In the genomic region with DNA sequence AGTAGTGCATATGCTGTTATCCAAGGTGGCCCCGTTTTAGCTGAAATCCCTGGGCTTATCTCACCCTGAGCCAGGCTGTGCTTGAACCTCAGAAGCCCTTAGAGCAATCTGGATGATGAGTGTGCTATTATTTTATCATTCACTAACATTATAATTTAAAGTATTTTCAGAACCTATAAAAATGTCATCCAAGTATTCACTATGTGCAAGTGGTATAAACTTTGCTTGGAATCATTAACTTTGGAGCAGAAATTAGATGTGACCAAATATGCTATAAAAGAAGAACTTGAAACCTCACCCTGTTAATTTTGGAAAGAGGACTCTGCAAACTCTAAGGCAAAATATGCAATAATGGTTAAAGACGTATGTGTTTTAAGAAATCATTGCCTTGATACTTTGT, we compare ENCODE assay signal across 17 cellular contexts.
DNase-seq lines count a peak whose midpoint lies in the region; ATAC-seq and TF ChIP-seq lines count a peak whose summit lies in the region.
"Had no signal": no experiment of that assay in that cellular context is flagged by ENCODE, and none has a peak within 500 bp of the region (broad histone marks: within the 10 kb centered on the region; RNA-seq: fewer than 3 reads in every experiment).

No MANE protein-coding gene starts in this region.

- no peak for TF ChIP-seq POLR2A in esophagus muscularis mucosa (IDR thresholded peaks at IDR 0.05; ENCODE audit: low read depth)
- no peak for TF ChIP-seq POLR2A in sigmoid colon (IDR thresholded peaks at IDR 0.05)

- POLR2A ChIA-PET in BJ (lab: Charles Lee) = no interaction called here
- POLR2A ChIA-PET in PC-9 (lab: Charles Lee; ENCODE audit: unreplicated experiment) = interaction anchor here (0.6 kb wide), 1 partner anchor 113 kb away, joined by 3 read pairs; no protein-coding TSS in a partner anchor
- POLR2A ChIA-PET in T-cell (lab: Charles Lee) = no interaction called here

- H3K27me3 ChIP-seq in BJ (ENCODE audit: control insufficient read depth, insufficient read depth, low read length) (peaks cover 21% of the 10 kb centered on the region), PC-9 (ENCODE audit: insufficient read depth, low read depth) (no peaks in the 10 kb centered on the region), esophagus muscularis mucosa (no peaks in the 10 kb centered on the region), sigmoid colon (no peaks in the 10 kb centered on the region)
- H3K27me3 ChIP-seq: BLaER1 treated with 17β-estradiol and CSF1 and Interleukin-3, amounts not matched to agents 10 nM and 100 nM had no signal

- H3K4me3 ChIP-seq in BJ (ENCODE audit: low read depth, low read length) = no peak overlapping the region
- H3K4me3 ChIP-seq in PC-9 = no peak overlapping the region
- H3K4me3 ChIP-seq in esophagus muscularis mucosa = no peak overlapping the region
- no peak overlapping the region for H3K4me3 ChIP-seq in sigmoid colon
- H3K4me3 ChIP-seq: BLaER1 treated with 17β-estradiol and CSF1 and Interleukin-3, amounts not matched to agents 10 nM and 100 nM; SJCRH30 had no signal

- no peak overlapping the region for H2AFZ ChIP-seq in PC-9

- H4K20me1 ChIP-seq in PC-9 (ENCODE audit: insufficient read depth) = no peaks in the 10 kb centered on the region
- H4K20me1 ChIP-seq: BLaER1 treated with 17β-estradiol and CSF1 and Interleukin-3, amounts not matched to agents 10 nM and 100 nM had no signal

- ATAC-seq in HG03039 (IDR thresholded peaks at IDR 0.05; ENCODE audit: unreplicated experiment) = no peak
- ATAC-seq in T-cell (replicated peaks in 1 of 4) = no peak
- ATAC-seq in GM18520 (IDR thresholded peaks at IDR 0.05; ENCODE audit: unreplicated experiment) = no peak
- ATAC-seq in activated T-cell treated with anti-CD3 and anti-CD28 coated beads, Interleukin-2, amount 50 U/mL, for 4 hours = no peak
- ATAC-seq: CD8-positive, alpha-beta T cell had no signal

- H3K4me1 Mint-ChIP-seq in T-cell = no peaks in the 10 kb centered on the region
- peaks cover 2% of the 10 kb centered on the region for H3K4me1 Mint-ChIP-seq in activated T-cell treated with anti-CD3 and anti-CD28 coated beads, Interleukin-2, amount 50 U/mL, for 4 hours (ENCODE audit: low read depth)

- H3K9me2 ChIP-seq in PC-9 (ENCODE audit: insufficient read depth) = no peaks in the 10 kb centered on the region; the same call in 1 of the 2 replicates

- H3K4me2 ChIP-seq in PC-9 = 0 out of 2 replicates have a peak overlapping the region, but pooled peaks have one; percentile 60
- H3K4me2 ChIP-seq: BLaER1 treated with 17β-estradiol and CSF1 and Interleukin-3, amounts not matched to agents 10 nM and 100 nM had no signal

- H3K36me3 ChIP-seq in BJ (ENCODE audit: control insufficient read depth, insufficient read depth, low read length) (no peaks in the 10 kb centered on the region), PC-9 (ENCODE audit: low read depth) (no peaks in the 10 kb centered on the region), esophagus muscularis mucosa (no peaks in the 10 kb centered on the region), sigmoid colon (no peaks in the 10 kb centered on the region)
- H3K36me3 ChIP-seq: BLaER1 treated with 17β-estradiol and CSF1 and Interleukin-3, amounts not matched to agents 10 nM and 100 nM; SJCRH30 had no signal

- intact Hi-C loops in PC-9 (cut with micrococcal nuclease; ENCODE audit: unreplicated experiment) = no loop called here
- intact Hi-C loops in esophagus muscularis mucosa (cut with DNase I) = no loop called here
- intact Hi-C loops in sigmoid colon (cut with DNase I) = loop anchor here (5.0 kb wide), 1 partner anchor 228 kb away; a partner anchor contains a TSS

- H3K79me2 ChIP-seq in PC-9 (ENCODE audit: low read depth) = no peaks in the 10 kb centered on the region

- 59% methylated on average over 2 of the region's 2 CpGs for WGBS in esophagus muscularis mucosa
- 75 to 82% methylated on average over 2 of the region's 2 CpGs for WGBS in sigmoid colon, 2 donors

- no peak overlapping the region for H3K27ac Mint-ChIP-seq in T-cell
- H3K27ac Mint-ChIP-seq: CD8-positive, alpha-beta T cell had no signal

- H3K9me3 Mint-ChIP-seq in T-cell = no peaks in the 10 kb centered on the region
- no peaks in the 10 kb centered on the region for H3K9me3 Mint-ChIP-seq in activated T-cell treated with anti-CD3 and anti-CD28 coated beads, Interleukin-2, amount 50 U/mL, for 4 hours
- H3K9me3 Mint-ChIP-seq: CD8-positive, alpha-beta T cell had no signal

- H3K9me3 ChIP-seq in PC-9 (ENCODE audit: insufficient read depth, low read depth) (no peaks in the 10 kb centered on the region), esophagus muscularis mucosa (no peaks in the 10 kb centered on the region), sigmoid colon (no peaks in the 10 kb centered on the region)
- H3K9me3 ChIP-seq: BLaER1 treated with 17β-estradiol and CSF1 and Interleukin-3, amounts not matched to agents 10 nM and 100 nM; SJCRH30 had no signal

- peak; percentile 52 for DNase-seq in BJ (ENCODE audit: low read depth)
- DNase-seq in PC-9 = no peak
- no peak for DNase-seq in esophagus muscularis mucosa (ENCODE audit: extremely low spot score)
- DNase-seq in sigmoid colon = no peak
- DNase-seq in T-cell = no peak
- DNase-seq in activated T-cell treated with anti-CD3 and anti-CD28 coated beads, Interleukin-2, amount 50 U/mL, for 4 hours = no peak
- DNase-seq: CD8-positive, alpha-beta T cell; DMS53; H7; NCI-H1417 treated with DMSO at 0.1 percent for 48 hours; NCI-H1930; NCI-H345; NCI-H524 treated with DMSO at 0.1 percent for 48 hours had no signal

- H3K4me3 Mint-ChIP-seq in T-cell = no peak overlapping the region
- no peak overlapping the region for H3K4me3 Mint-ChIP-seq in activated T-cell treated with anti-CD3 and anti-CD28 coated beads, Interleukin-2, amount 50 U/mL, for 4 hours
- H3K4me3 Mint-ChIP-seq: CD8-positive, alpha-beta T cell had no signal

- TF ChIP-seq EP300 in esophagus muscularis mucosa (IDR thresholded peaks at IDR 0.05) (no peak), sigmoid colon (IDR thresholded peaks at IDR 0.05) (peak in 1 of 4 donors; percentile 18)

- CTCF ChIA-PET in BJ (lab: Yijun Ruan, JAX) (interaction anchor here (0.8 to 3.6 kb wide), 3 partner anchors 12 to 39 kb away, joined by 3 to 11 read pairs (median 3); no protein-coding TSS in a partner anchor), PC-9 (lab: Charles Lee) (no interaction called here), T-cell (lab: Charles Lee) (no interaction called here)

- BruUV-seq in PC-9 (replicated peaks; lab: Mats Ljungman, UMichigan) = no TSS peak

- H3K4me1 ChIP-seq in PC-9 (replicated peaks; ENCODE audit: insufficient read depth) = peaks cover 29% of the 10 kb centered on the region
- peaks cover 0 to 70% (median 63%) of the 10 kb centered on the region in 4 donors for H3K4me1 ChIP-seq in esophagus muscularis mucosa
- peaks cover 0 to 68% (median 53%) of the 10 kb centered on the region in 4 donors for H3K4me1 ChIP-seq in sigmoid colon

- TF ChIP-seq CTCF in BJ (IDR thresholded peaks at IDR 0.05; ENCODE audit: insufficient read depth, low read depth, low read length) (no peak), PC-9 (conservative IDR thresholded peaks at IDR 0.05) (no peak), esophagus muscularis mucosa (IDR thresholded peaks at IDR 0.05) (no peak), sigmoid colon (IDR thresholded peaks at IDR 0.05) (no peak)

- H3F3A ChIP-seq in PC-9 (ENCODE audit: insufficient read depth, low read depth) = peaks cover 24% of the 10 kb centered on the region

- H3K27ac ChIP-seq in PC-9 = no peak overlapping the region
- peak overlapping the region; percentile 77 to 86 (median 82) for H3K27ac ChIP-seq in esophagus muscularis mucosa (replicated peaks in 1 of 4)
- H3K27ac ChIP-seq in sigmoid colon = peak overlapping the region; percentile 73 to 85 (median 82)
- H3K27ac ChIP-seq: BLaER1 treated with 17β-estradiol and CSF1 and Interleukin-3, amounts not matched to agents 10 nM and 100 nM; SJCRH30 had no signal

- H3K27me3 Mint-ChIP-seq in T-cell = peaks cover 15 to 20% of the 10 kb centered on the region in 2 donors
- peaks cover 20% of the 10 kb centered on the region for H3K27me3 Mint-ChIP-seq in activated T-cell treated with anti-CD3 and anti-CD28 coated beads, Interleukin-2, amount 50 U/mL, for 4 hours (ENCODE audit: low read depth)

- no peaks in the 10 kb centered on the region for H3K36me3 Mint-ChIP-seq in T-cell
- H3K36me3 Mint-ChIP-seq in activated T-cell treated with anti-CD3 and anti-CD28 coated beads, Interleukin-2, amount 50 U/mL, for 4 hours (ENCODE audit: insufficient read depth) = no peaks in the 10 kb centered on the region
- H3K36me3 Mint-ChIP-seq: CD8-positive, alpha-beta T cell had no signal
